In the genomic region with DNA sequence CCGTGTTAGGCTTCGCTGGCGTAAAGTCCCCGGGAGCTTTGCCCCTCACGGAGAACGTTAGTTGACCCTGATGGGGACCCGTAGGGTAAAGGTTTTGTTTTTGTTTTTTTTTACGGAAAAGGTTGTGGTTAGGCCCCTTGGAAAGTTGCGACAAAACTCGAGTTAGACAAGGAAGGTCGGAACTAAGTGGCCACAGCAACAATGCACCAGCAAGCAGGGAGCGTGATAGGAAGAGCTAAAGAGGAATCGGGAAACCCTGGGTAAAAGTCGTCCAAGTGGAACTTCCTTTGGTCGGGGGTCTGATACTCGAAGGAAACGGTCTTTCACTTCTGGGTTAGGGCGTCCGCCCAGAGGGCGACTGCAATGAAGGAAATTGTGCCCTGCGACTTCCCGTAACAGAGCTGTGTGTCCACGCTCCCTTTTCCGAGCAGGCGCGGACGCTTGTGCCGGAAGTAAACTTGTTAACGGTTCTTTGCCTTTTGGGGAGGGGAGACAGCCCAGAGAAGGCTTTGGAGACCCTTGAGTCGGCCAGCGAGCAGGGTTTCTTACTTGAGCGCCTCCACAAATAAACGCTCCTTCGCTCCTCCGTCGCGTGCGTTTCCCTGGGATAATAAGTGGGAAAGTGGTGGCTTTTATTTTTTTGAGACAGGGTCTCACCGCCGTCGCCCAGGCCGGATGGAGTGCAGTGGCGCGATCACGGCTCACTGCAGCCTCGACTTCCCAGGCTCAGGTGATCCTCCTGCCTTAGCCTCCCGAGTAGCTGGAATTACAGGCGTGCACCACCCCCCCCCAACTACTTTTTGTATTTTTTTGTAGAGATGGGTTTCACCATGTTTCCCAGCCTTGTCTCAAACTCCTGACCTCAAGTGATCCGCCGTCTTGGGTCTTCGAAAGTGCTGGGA, we compare ENCODE assay signal across 1 cellular context.
TF ChIP-seq lines count a peak whose summit lies in the region.

No MANE protein-coding gene starts in this region.

TF ChIP-seq in HEK293, 187 proteins besides CTCF, POLR2A, EP300 and RAD21 (continued from another document):
- TF ChIP-seq, protein P1, sequence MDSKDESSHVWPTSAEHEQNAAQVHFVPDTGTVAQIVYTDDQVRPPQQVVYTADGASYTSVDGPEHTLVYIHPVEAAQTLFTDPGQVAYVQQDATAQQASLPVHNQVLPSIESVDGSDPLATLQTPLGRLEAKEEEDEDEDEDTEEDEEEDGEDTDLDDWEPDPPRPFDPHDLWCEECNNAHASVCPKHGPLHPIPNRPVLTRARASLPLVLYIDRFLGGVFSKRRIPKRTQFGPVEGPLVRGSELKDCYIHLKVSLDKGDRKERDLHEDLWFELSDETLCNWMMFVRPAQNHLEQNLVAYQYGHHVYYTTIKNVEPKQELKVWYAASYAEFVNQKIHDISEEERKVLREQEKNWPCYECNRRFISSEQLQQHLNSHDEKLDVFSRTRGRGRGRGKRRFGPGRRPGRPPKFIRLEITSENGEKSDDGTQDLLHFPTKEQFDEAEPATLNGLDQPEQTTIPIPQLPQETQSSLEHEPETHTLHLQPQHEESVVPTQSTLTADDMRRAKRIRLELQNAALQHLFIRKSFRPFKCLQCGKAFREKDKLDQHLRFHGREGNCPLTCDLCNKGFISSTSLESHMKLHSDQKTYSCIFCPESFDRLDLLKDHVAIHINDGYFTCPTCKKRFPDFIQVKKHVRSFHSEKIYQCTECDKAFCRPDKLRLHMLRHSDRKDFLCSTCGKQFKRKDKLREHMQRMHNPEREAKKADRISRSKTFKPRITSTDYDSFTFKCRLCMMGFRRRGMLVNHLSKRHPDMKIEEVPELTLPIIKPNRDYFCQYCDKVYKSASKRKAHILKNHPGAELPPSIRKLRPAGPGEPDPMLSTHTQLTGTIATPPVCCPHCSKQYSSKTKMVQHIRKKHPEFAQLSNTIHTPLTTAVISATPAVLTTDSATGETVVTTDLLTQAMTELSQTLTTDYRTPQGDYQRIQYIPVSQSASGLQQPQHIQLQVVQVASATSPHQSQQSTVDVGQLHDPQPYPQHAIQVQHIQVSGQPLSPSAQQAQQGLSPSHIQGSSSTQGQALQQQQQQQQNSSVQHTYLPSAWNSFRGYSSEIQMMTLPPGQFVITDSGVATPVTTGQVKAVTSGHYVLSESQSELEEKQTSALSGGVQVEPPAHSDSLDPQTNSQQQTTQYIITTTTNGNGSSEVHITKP (tag by site-specific recombination; IDR thresholded peaks at IDR 0.05): peak; percentile 67
- TF ChIP-seq, protein P2, sequence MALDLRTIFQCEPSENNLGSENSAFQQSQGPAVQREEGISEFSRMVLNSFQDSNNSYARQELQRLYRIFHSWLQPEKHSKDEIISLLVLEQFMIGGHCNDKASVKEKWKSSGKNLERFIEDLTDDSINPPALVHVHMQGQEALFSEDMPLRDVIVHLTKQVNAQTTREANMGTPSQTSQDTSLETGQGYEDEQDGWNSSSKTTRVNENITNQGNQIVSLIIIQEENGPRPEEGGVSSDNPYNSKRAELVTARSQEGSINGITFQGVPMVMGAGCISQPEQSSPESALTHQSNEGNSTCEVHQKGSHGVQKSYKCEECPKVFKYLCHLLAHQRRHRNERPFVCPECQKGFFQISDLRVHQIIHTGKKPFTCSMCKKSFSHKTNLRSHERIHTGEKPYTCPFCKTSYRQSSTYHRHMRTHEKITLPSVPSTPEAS (tag by site-specific recombination; IDR thresholded peaks at IDR 0.05): no peak
- TF ChIP-seq ZNF624 (tag by site-specific recombination; IDR thresholded peaks at IDR 0.05) (0 out of 2 replicates have a peak, but pooled peaks have one; percentile 51), SCRT2 (tag by site-specific recombination; IDR thresholded peaks at IDR 0.05) (0 out of 2 replicates have a peak, but pooled peaks have one; percentile 31), ZNF248 (tag by site-specific recombination; IDR thresholded peaks at IDR 0.05) (no peak), BCL11A (tag by site-specific recombination; IDR thresholded peaks at IDR 0.05; ENCODE audit: low read depth) (peak; percentile 24; the same call in 1 of the 2 replicates)
TF ChIP-seq in HEK293: peak in this region for 46.
